In genomic region chr4:21678711-21679110, GRCh38 we compare ENCODE assay signal across 28 cellular contexts.
"Had no signal": no experiment of that assay in that cellular context is flagged by ENCODE, and none has a peak within 500 bp of the region (broad histone marks: within the 10 kb centered on the region; RNA-seq: fewer than 3 reads in every experiment).

No MANE protein-coding gene starts in this region.

- H3K36me3 ChIP-seq: adrenal gland, breast epithelium, cardiac muscle cell, colonic mucosa, gastrocnemius medialis, heart right ventricle, WERI-Rb-1 had no signal

- H3K27ac ChIP-seq: adrenal gland, breast epithelium, cardiac muscle cell, colonic mucosa, epithelial cell of prostate, foreskin keratinocyte, gastrocnemius medialis, heart right ventricle, WERI-Rb-1 had no signal

- H3K4me1 ChIP-seq: adrenal gland, breast epithelium, colonic mucosa, foreskin keratinocyte, gastrocnemius medialis, heart right ventricle had no signal

- H3K27me3 ChIP-seq: adrenal gland, breast epithelium, cardiac muscle cell, colonic mucosa, foreskin keratinocyte, gastrocnemius medialis, heart right ventricle had no signal

- H3K4me3 ChIP-seq: adrenal gland, breast epithelium, cardiac muscle cell, colonic mucosa, gastrocnemius medialis, heart right ventricle had no signal

- H3K9me3 ChIP-seq: adrenal gland, breast epithelium, colonic mucosa, gastrocnemius medialis, heart right ventricle had no signal

- DNase-seq: activated B cell treated with CpG ODN at 0.5 μM for 24 hours; activated CD4-positive, alpha-beta T cell treated with anti-CD3 and anti-CD28 coated beads for 48 hours; activated CD4-positive, alpha-beta T cell treated with anti-CD3 and anti-CD28 coated beads, Interleukin-2, amount 50 U/mL, for 1 hour; activated CD4-positive, alpha-beta T cell treated with anti-CD3 and anti-CD28 coated beads, Interleukin-2, amount 50 U/mL, for 48 hours; activated CD8-positive, alpha-beta memory T cell treated with anti-CD3 and anti-CD28 coated beads for 24 hours; activated CD8-positive, alpha-beta T cell treated with anti-CD3 and anti-CD28 coated beads for 36 hours; activated effector memory CD4-positive, alpha-beta T cell treated with anti-CD3 and anti-CD28 coated beads, Interleukin-2, amount 50 U/mL, for 16 hours; activated naive CD4-positive, alpha-beta T cell treated with anti-CD3 and anti-CD28 coated beads for 36 hours; activated naive CD8-positive, alpha-beta T cell treated with anti-CD3 and anti-CD28 coated beads for 36 hours; activated naive CD8-positive, alpha-beta T cell treated with anti-CD3 and anti-CD28 coated beads, Interleukin-2, amount 50 U/mL, for 24 hours; activated T-cell treated with anti-CD3 and anti-CD28 coated beads, Interleukin-2, amount 50 U/mL, for 48 hours; adrenal gland; amygdala; aorta; central memory CD4-positive, alpha-beta T cell; cerebellar nuclear complex; colonic mucosa; effector CD8-positive, alpha-beta T cell; foreskin keratinocyte; gastrocnemius medialis; heart right ventricle; T-helper 1 cell; T-helper 17 cell; T1000; WERI-Rb-1 had no signal
